In genomic region chr11:116078101-116078561, GRCh38 we compare ENCODE assay signal across 9 cellular contexts.
DNase-seq lines count a peak whose midpoint lies in the region; ATAC-seq and TF ChIP-seq lines count a peak whose summit lies in the region.
"Had no signal": no experiment of that assay in that cellular context is flagged by ENCODE, and none has a peak within 500 bp of the region (broad histone marks: within the 10 kb centered on the region; RNA-seq: fewer than 3 reads in every experiment).

No MANE protein-coding gene starts in this region.

- H3K27ac ChIP-seq in mesendoderm (ENCODE audit: low read depth, low read length): peak overlapping the region; percentile 56
- H3K27ac ChIP-seq in RWPE1: no peak overlapping the region
- H3K27ac ChIP-seq: neutrophil had no signal

- peak overlapping the region; percentile 92 for H3K4ac ChIP-seq in mesendoderm (ENCODE audit: low read depth, low read length)

- POLR2A ChIA-PET in RWPE1 (lab: Yijun Ruan, JAX; ENCODE audit: low non-redundant PET): no interaction called here

- H3K23ac ChIP-seq in mesendoderm (ENCODE audit: low read length): no peak overlapping the region

- no peak for ATAC-seq in GM21529 (IDR thresholded peaks at IDR 0.05; ENCODE audit: unreplicated experiment)
- no peak for ATAC-seq in natural killer cell
- ATAC-seq in GM19035 (IDR thresholded peaks at IDR 0.05; ENCODE audit: unreplicated experiment): no peak

- H3K4me2 ChIP-seq in mesendoderm (ENCODE audit: low read length): no peak overlapping the region

- H3K56ac ChIP-seq in mesendoderm (ENCODE audit: low read length): peak overlapping the region; percentile 66

- no peak overlapping the region for H2BK15ac ChIP-seq in mesendoderm (replicated peaks; ENCODE audit: low read depth)

- H3K18ac ChIP-seq in mesendoderm (ENCODE audit: low read length): peak overlapping the region; percentile 63

- no peak overlapping the region for H4K5ac ChIP-seq in mesendoderm (ENCODE audit: low read length)

- H3K4me3 Mint-ChIP-seq in natural killer cell: no peak overlapping the region

- peak overlapping the region; percentile 83 for H2BK5ac ChIP-seq in mesendoderm (ENCODE audit: low read length)

- H3K27me3 Mint-ChIP-seq in natural killer cell (ENCODE audit: low read depth in 2 of 2): peaks cover 9 to 22% of the 10 kb centered on the region in 2 donors

- H2AK5ac ChIP-seq in mesendoderm (ENCODE audit: low read length): no peak overlapping the region

- DNase-seq in GM06990 (ENCODE audit: extremely low read depth, insufficient read length) (peak; percentile 33), M059J (ENCODE audit: low read depth) (peak; percentile 48), SK-N-DZ (ENCODE audit: low spot score) (peak; percentile 37), mesendoderm (peak; percentile 98), natural killer cell (no peak), RWPE1 (ENCODE audit: low spot score) (no peak)

- H3K9me3 Mint-ChIP-seq in natural killer cell: peaks cover 0 to 4% of the 10 kb centered on the region in 2 donors

- no CpG with 5 or more reads among the region's 5 CpGs for WGBS in mesendoderm (ENCODE audit: extremely low coverage, insufficient coverage, low lambda C conversion rate)

- no peak overlapping the region for H4K8ac ChIP-seq in mesendoderm (ENCODE audit: low read depth, low read length)

- no peaks in the 10 kb centered on the region for H3K36me3 ChIP-seq in GM06990 (ENCODE audit: control insufficient read depth, insufficient read depth, low read length)
- H3K36me3 ChIP-seq in mesendoderm (ENCODE audit: control insufficient read depth, insufficient read depth, low read length): no peaks in the 10 kb centered on the region
- H3K36me3 ChIP-seq: neutrophil had no signal

- H3K27me3 ChIP-seq in GM06990 (replicated peaks; ENCODE audit: control insufficient read depth, insufficient read depth, low read length) (no peaks in the 10 kb centered on the region), mesendoderm (ENCODE audit: insufficient read depth, low read length, poor library complexity) (no peaks in the 10 kb centered on the region)
- H3K27me3 ChIP-seq: neutrophil had no signal

- no peaks in the 10 kb centered on the region for H3K4me1 Mint-ChIP-seq in natural killer cell

- no peak overlapping the region for H2BK120ac ChIP-seq in mesendoderm (ENCODE audit: low read depth, low read length)

- TF ChIP-seq CTCF in GM06990 (IDR thresholded peaks at IDR 0.05; ENCODE audit: insufficient read depth, low read length, poor library complexity, severe bottlenecking) (peak; percentile 55), natural killer cell (IDR thresholded peaks at IDR 0.05) (no peak), RWPE1 (conservative IDR thresholded peaks at IDR 0.05; ENCODE audit: low read depth) (no peak)

- H3K4me3 ChIP-seq in GM06990 (replicated peaks; ENCODE audit: low read depth, low read length) (no peak overlapping the region), mesendoderm (ENCODE audit: low read length) (no peak overlapping the region)

- no peaks in the 10 kb centered on the region for H3K36me3 Mint-ChIP-seq in natural killer cell

- H3K27ac Mint-ChIP-seq in natural killer cell: no peak overlapping the region

- H3K9ac ChIP-seq in mesendoderm (ENCODE audit: low read length): no peak overlapping the region

- H3K79me2 ChIP-seq in mesendoderm (ENCODE audit: control insufficient read depth, insufficient read depth, low read length): no peaks in the 10 kb centered on the region

- H3K4me1 ChIP-seq in mesendoderm (ENCODE audit: control insufficient read depth, low read depth, low read length): peaks cover 19% of the 10 kb centered on the region

- CTCF ChIA-PET in RWPE1 (lab: Yijun Ruan, JAX): no interaction called here

- no peaks in the 10 kb centered on the region for H3K79me1 ChIP-seq in mesendoderm (ENCODE audit: low read length)

- intact Hi-C loops in natural killer cell (cut with micrococcal nuclease): no loop called here

Comparison
In these comparisons a context has a peak if more than half of its experiments do, and no peak if none do; other contexts are left out.
1. DNase-seq: peak in GM06990 (single experiment), M059J (single experiment), SK-N-DZ (single experiment) and mesendoderm (single experiment); none in natural killer cell (single experiment) and RWPE1 (single experiment).